20 cellular contexts compared by ENCODE assay signal in the genomic region with DNA sequence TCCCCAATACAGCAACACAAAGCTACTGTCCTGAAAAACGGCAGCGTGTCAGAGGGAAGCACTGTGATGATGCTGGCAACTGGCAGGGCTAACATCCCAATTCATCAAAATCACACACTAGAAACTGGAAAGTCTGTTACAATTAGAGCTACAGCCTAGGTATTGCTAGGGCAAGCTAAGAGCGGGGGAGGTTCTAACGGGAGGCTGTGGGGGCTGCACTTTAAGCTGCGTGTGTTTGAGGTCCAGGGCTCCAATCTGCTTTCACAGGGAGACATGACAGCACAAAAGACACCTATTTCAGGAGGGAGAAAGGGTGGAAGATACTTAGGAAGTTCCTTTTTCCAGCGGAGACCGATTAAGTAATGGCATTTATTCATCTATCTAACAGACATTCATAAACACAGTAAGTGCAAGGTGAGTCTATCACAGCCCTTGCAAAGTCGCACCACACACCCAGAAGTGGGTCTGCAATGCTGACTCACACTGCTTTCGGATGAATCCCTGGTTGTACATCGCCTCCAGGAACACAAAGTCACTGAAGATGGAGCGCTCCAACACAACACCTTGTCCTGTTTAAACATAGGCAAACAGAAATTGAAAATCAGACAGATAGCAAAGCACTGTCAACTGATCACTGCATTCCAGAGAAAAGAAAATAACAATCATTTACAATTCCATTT. TPM values are rescaled to one million over a fixed set of nuclear protein-coding genes. Genes with fewer than 3 reads are reported as not detected.
DNase-seq lines count a peak whose midpoint lies in the region; ATAC-seq and TF ChIP-seq lines count a peak whose summit lies in the region.
"Had no signal": no experiment of that assay in that cellular context is flagged by ENCODE, and none has a peak within 500 bp of the region (broad histone marks: within the 10 kb centered on the region; RNA-seq: fewer than 3 reads in every experiment).

No MANE protein-coding gene starts in this region.

- peaks cover 6% of the 10 kb centered on the region for H3K4me1 Mint-ChIP-seq in MCF 10A (ENCODE audit: insufficient read depth, unreplicated experiment)
- peaks cover 18% of the 10 kb centered on the region for H3K4me1 Mint-ChIP-seq in T-helper 17 cell

- POLR2A ChIA-PET in MCF 10A (lab: Yijun Ruan, JAX) = no interaction called here

- H4K20me1 ChIP-seq in mammary epithelial cell (ENCODE audit: insufficient read depth, low read length) = no peaks in the 10 kb centered on the region

- intact Hi-C loops in MCF 10A (cut with micrococcal nuclease) (no loop called here), mammary epithelial cell (cut with micrococcal nuclease) (no loop called here), posterior vena cava (cut with DNase I) (no loop called here), sciatic nerve (cut with DNase I) (no loop called here)

- no peaks in the 10 kb centered on the region for H3K9me3 Mint-ChIP-seq in MCF 10A (ENCODE audit: unreplicated experiment)
- H3K9me3 Mint-ChIP-seq: CD14-positive monocyte; CD4-positive, alpha-beta T cell; CD8-positive, alpha-beta memory T cell had no signal

- peaks cover 53% of the 10 kb centered on the region for H3K79me2 ChIP-seq in mammary epithelial cell (ENCODE audit: insufficient read depth, low read length)

- in situ Hi-C loops in mammary epithelial cell (cut with MboI; ENCODE audit: low sequenced_read_pairs in 2 of 2) = no loop called here

- H3K9me3 ChIP-seq in mammary epithelial cell (replicated peaks; ENCODE audit: insufficient read depth, low read length) (no peaks in the 10 kb centered on the region), T-helper 17 cell (ENCODE audit: control insufficient read depth, low read length, poor library complexity, severe bottlenecking) (no peaks in the 10 kb centered on the region)
- H3K9me3 ChIP-seq: BE2C; BLaER1 treated with 17β-estradiol and CSF1 and Interleukin-3, amounts not matched to agents 10 nM and 100 nM; HAP-1 had no signal

- H2AFZ ChIP-seq in mammary epithelial cell (ENCODE audit: low read depth, low read length) = no peak overlapping the region

- no TSS peak for BruUV-seq in MCF 10A (replicated peaks; lab: Mats Ljungman, UMichigan)
- no TSS peak for BruUV-seq in mammary epithelial cell (replicated peaks; lab: Mats Ljungman, UMichigan)

- CTCF ChIA-PET in MCF 10A (lab: Yijun Ruan, JAX) (interaction anchor here (0.6 to 0.9 kb wide), 2 partner anchors 24 to 262 kb away, joined by 4 read pairs; no protein-coding TSS in a partner anchor), mammary epithelial cell (lab: Charles Lee; ENCODE audit: low non-redundant PET) (no interaction called here)

- peaks cover 26% of the 10 kb centered on the region for H3K36me3 ChIP-seq in mammary epithelial cell (ENCODE audit: insufficient read depth, low read length)

- no peak overlapping the region for H3K9ac ChIP-seq in mammary epithelial cell (ENCODE audit: insufficient read depth, low read length)
- H3K9ac ChIP-seq: BLaER1 treated with 17β-estradiol and CSF1 and Interleukin-3, amounts not matched to agents 10 nM and 100 nM had no signal

- H3K4me2 ChIP-seq in mammary epithelial cell (ENCODE audit: insufficient read depth, low read depth, low read length) = no peak overlapping the region
- H3K4me2 ChIP-seq: BLaER1 treated with 17β-estradiol and CSF1 and Interleukin-3, amounts not matched to agents 10 nM and 100 nM had no signal

- dilution Hi-C loops in mammary epithelial cell (cut with HindIII; ENCODE audit: low sequenced_read_pairs) = no loop called here

- H3K27ac ChIP-seq in mammary epithelial cell (ENCODE audit: insufficient read depth, low read depth, low read length) = no peak overlapping the region
- H3K27ac ChIP-seq: 22Rv1; BLaER1 treated with 17β-estradiol and CSF1 and Interleukin-3, amounts not matched to agents 10 nM and 100 nM had no signal

- TF ChIP-seq CTCF in MCF 10A (IDR thresholded peaks at IDR 0.05; ENCODE audit: unreplicated experiment) = no peak
- TF ChIP-seq CTCF in mammary epithelial cell (conservative IDR thresholded peaks at IDR 0.05 in 1 of 2, IDR thresholded peaks at IDR 0.05 in 1 of 2; ENCODE audit: extremely low read depth in 1 of 2, insufficient read depth in 1 of 2, low read depth in 1 of 2, low read length in 2 of 2) = no peak

- H3K27ac Mint-ChIP-seq in MCF 10A (ENCODE audit: low read depth, unreplicated experiment) (peak overlapping the region; percentile 49), T-helper 17 cell (peak overlapping the region; percentile 47)
- H3K27ac Mint-ChIP-seq: CD4-positive, alpha-beta T cell had no signal

- H3K4me3 ChIP-seq in mammary epithelial cell (replicated peaks in 1 of 3; ENCODE audit: insufficient read depth in 1 of 3, low read depth in 2 of 3, low read length in 3 of 3) = no peak overlapping the region
- H3K4me3 ChIP-seq: BLaER1 treated with 17β-estradiol and CSF1 and Interleukin-3, amounts not matched to agents 10 nM and 100 nM; GM12878; HAP-1 had no signal

- no peak overlapping the region for H3K4me3 Mint-ChIP-seq in MCF 10A (ENCODE audit: unreplicated experiment)
- no peak overlapping the region for H3K4me3 Mint-ChIP-seq in T-helper 17 cell
- H3K4me3 Mint-ChIP-seq: CD14-positive monocyte; CD4-positive, alpha-beta T cell had no signal

- DNase-seq in MCF 10A (ENCODE audit: unreplicated experiment) (no peak), mammary epithelial cell (no peak), T-helper 17 cell (no peak), posterior vena cava (ENCODE audit: low spot score) (peak; percentile 16), sciatic nerve (ENCODE audit: low spot score) (no peak)
- DNase-seq: BE2C; CD4-positive, alpha-beta T cell; CD8-positive, alpha-beta memory T cell; DMS 273 treated with DMSO at 0.1 percent for 48 hours; DMS79; EL; GDM1; GOT3 had no signal

- H3K27me3 ChIP-seq in mammary epithelial cell (ENCODE audit: insufficient read depth, low read length) = no peaks in the 10 kb centered on the region
- H3K27me3 ChIP-seq: BE2C; BLaER1 treated with 17β-estradiol and CSF1 and Interleukin-3, amounts not matched to agents 10 nM and 100 nM had no signal

- H3K27me3 Mint-ChIP-seq in MCF 10A (ENCODE audit: insufficient read depth, unreplicated experiment) = no peaks in the 10 kb centered on the region
- no peaks in the 10 kb centered on the region for H3K27me3 Mint-ChIP-seq in T-helper 17 cell
- H3K27me3 Mint-ChIP-seq: CD4-positive, alpha-beta T cell had no signal

- WGBS in mammary epithelial cell (ENCODE audit: low coverage, missing lambda C conversion rate) = 93% methylated on average over 11 of the region's 11 CpGs

- no peak for ATAC-seq in T-helper 17 cell
- no peak for ATAC-seq in sciatic nerve
- no peak for ATAC-seq in GM18511 (IDR thresholded peaks at IDR 0.05; ENCODE audit: unreplicated experiment)
- ATAC-seq: GM12878 had no signal

- no peaks in the 10 kb centered on the region for H3K4me1 ChIP-seq in mammary epithelial cell (ENCODE audit: insufficient read depth, low read length)
- H3K4me1 ChIP-seq: BE2C had no signal

- H3K36me3 Mint-ChIP-seq in MCF 10A (ENCODE audit: insufficient read depth, unreplicated experiment) (peaks cover 61% of the 10 kb centered on the region), T-helper 17 cell (ENCODE audit: low read depth) (peaks cover 18% of the 10 kb centered on the region)

RNA-seq across cellular contexts. Expression of gene NDUFA10, which starts 6.9 kb away (rescaled TPM):
- 140 and 151 TPM in 2 replicates for total RNA-seq in MCF 10A (2022)
- total RNA-seq in mammary epithelial cell = 100 to 1,000 TPM in 1 of 2 donors, 10 to 100 TPM in 1; 75.2 to 127 TPM
- 119 TPM for polyA plus RNA-seq in mammary epithelial cell
- 72.8 TPM for polyA minus RNA-seq in mammary epithelial cell
- 10 to 100 TPM; 87.3 to 93.3 TPM for total RNA-seq in T-helper 17 cell
- 10 to 100 TPM; 63.9 to 70.1 TPM for total RNA-seq in posterior vena cava
- 124 TPM for total RNA-seq in sciatic nerve

RNA-seq across cellular contexts. Expression of gene OR6B2, which starts 12.0 kb away (rescaled TPM):
- total RNA-seq in MCF 10A (2022) = not detected in 2 replicates
- not detected for total RNA-seq in mammary epithelial cell
- polyA plus RNA-seq in mammary epithelial cell = not detected
- polyA minus RNA-seq in mammary epithelial cell = not detected
- not detected for total RNA-seq in T-helper 17 cell
- total RNA-seq in posterior vena cava = not detected
- 5.1 TPM for total RNA-seq in sciatic nerve
- total RNA-seq: CD4-positive, alpha-beta T cell; CD8-positive, alpha-beta memory T cell; GM12878 had no signal
- polyA plus RNA-seq: AG04450; CD14-positive monocyte; CD8-positive, alpha-beta memory T cell; GM12878 had no signal

RNA-seq across cellular contexts. Expression of gene OR6B3, which starts 35.1 kb away (rescaled TPM):
- total RNA-seq in MCF 10A (2022) = not detected in 2 replicates
- total RNA-seq in mammary epithelial cell = not detected
- not detected for polyA plus RNA-seq in mammary epithelial cell
- polyA minus RNA-seq in mammary epithelial cell = not detected
- total RNA-seq in T-helper 17 cell = not detected
- not detected for total RNA-seq in posterior vena cava
- 8.3 TPM for total RNA-seq in sciatic nerve
- total RNA-seq: CD4-positive, alpha-beta T cell; CD8-positive, alpha-beta memory T cell; GM12878 had no signal
- polyA plus RNA-seq: AG04450; CD14-positive monocyte; CD8-positive, alpha-beta memory T cell; GM12878 had no signal
